ENCODE assay signal across 1 cellular context in the genomic region with DNA sequence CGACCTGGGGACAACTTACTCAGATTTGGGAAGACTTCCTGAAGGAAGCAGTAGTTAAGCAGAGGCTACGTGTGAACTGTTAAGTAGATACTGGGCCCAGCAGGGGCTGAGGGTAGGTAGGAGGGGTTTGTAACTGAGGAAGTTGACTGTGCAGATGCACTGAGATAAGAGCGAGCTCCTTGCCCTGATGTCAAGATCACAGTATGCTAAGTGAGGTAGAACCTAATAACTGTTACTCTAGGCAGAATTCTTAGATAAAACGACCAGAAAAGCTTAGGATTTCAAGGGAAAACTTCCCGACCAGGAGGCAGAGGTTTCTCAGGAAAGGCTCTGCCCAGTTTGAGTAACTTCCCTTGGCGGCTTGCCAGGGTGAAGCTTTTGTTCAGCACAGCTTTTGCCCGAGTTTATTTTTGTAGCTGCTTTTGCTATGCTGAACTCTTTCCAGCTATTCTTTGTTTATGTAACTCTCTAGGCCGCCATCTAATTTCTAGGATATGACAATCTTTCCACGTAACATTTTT.
TF ChIP-seq lines count a peak whose summit lies in the region.

No MANE protein-coding gene starts in this region.

TF ChIP-seq in K562, 482 proteins besides CTCF, POLR2A, EP300 and RAD21 (continued from another document and continues in another):
- TF ChIP-seq, protein P1, sequence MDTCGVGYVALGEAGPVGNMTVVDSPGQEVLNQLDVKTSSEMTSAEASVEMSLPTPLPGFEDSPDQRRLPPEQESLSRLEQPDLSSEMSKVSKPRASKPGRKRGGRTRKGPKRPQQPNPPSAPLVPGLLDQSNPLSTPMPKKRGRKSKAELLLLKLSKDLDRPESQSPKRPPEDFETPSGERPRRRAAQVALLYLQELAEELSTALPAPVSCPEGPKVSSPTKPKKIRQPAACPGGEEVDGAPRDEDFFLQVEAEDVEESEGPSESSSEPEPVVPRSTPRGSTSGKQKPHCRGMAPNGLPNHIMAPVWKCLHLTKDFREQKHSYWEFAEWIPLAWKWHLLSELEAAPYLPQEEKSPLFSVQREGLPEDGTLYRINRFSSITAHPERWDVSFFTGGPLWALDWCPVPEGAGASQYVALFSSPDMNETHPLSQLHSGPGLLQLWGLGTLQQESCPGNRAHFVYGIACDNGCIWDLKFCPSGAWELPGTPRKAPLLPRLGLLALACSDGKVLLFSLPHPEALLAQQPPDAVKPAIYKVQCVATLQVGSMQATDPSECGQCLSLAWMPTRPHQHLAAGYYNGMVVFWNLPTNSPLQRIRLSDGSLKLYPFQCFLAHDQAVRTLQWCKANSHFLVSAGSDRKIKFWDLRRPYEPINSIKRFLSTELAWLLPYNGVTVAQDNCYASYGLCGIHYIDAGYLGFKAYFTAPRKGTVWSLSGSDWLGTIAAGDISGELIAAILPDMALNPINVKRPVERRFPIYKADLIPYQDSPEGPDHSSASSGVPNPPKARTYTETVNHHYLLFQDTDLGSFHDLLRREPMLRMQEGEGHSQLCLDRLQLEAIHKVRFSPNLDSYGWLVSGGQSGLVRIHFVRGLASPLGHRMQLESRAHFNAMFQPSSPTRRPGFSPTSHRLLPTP (IDR thresholded peaks at IDR 0.05; ENCODE audit: borderline replicate concordance, extremely low read depth, insufficient read length), result no peak
- no peak for TF ChIP-seq STAT5B (CRISPR knock-in tag; IDR thresholded peaks at IDR 0.05)
- no peak for TF ChIP-seq BMI1 (IDR thresholded peaks at IDR 0.05; ENCODE audit: low read length)
- TF ChIP-seq ZNF589 (CRISPR knock-in tag; IDR thresholded peaks at IDR 0.05; ENCODE audit: low read depth), result no peak
- TF ChIP-seq, protein P2, sequence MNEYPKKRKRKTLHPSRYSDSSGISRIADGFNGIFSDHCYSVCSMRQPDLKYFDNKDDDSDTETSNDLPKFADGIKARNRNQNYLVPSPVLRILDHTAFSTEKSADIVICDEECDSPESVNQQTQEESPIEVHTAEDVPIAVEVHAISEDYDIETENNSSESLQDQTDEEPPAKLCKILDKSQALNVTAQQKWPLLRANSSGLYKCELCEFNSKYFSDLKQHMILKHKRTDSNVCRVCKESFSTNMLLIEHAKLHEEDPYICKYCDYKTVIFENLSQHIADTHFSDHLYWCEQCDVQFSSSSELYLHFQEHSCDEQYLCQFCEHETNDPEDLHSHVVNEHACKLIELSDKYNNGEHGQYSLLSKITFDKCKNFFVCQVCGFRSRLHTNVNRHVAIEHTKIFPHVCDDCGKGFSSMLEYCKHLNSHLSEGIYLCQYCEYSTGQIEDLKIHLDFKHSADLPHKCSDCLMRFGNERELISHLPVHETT (CRISPR knock-in tag; conservative IDR thresholded peaks at IDR 0.05 in 1 of 2, IDR thresholded peaks at IDR 0.05 in 1 of 2), result no peak
- TF ChIP-seq RCOR1 (IDR thresholded peaks at IDR 0.05; ENCODE audit: borderline replicate concordance in 1 of 2, low read depth in 2 of 2, low read length in 2 of 2), result peak in 1 of 2 experiments; percentile 69; a peak in 1 of 4 replicates
- peak; percentile 94 for TF ChIP-seq ZFP36 (IDR thresholded peaks at IDR 0.05; ENCODE audit: low read depth, low read length, partially characterized antibody)
- TF ChIP-seq SMARCE1 (IDR thresholded peaks at IDR 0.05), result peak; percentile 47; the same call in 1 of the 2 replicates
- TF ChIP-seq, protein P3, sequence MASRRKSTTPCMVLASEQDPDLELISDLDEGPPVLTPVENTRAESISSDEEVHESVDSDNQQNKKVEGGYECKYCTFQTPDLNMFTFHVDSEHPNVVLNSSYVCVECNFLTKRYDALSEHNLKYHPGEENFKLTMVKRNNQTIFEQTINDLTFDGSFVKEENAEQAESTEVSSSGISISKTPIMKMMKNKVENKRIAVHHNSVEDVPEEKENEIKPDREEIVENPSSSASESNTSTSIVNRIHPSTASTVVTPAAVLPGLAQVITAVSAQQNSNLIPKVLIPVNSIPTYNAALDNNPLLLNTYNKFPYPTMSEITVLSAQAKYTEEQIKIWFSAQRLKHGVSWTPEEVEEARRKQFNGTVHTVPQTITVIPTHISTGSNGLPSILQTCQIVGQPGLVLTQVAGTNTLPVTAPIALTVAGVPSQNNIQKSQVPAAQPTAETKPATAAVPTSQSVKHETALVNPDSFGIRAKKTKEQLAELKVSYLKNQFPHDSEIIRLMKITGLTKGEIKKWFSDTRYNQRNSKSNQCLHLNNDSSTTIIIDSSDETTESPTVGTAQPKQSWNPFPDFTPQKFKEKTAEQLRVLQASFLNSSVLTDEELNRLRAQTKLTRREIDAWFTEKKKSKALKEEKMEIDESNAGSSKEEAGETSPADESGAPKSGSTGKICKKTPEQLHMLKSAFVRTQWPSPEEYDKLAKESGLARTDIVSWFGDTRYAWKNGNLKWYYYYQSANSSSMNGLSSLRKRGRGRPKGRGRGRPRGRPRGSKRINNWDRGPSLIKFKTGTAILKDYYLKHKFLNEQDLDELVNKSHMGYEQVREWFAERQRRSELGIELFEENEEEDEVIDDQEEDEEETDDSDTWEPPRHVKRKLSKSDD (conservative IDR thresholded peaks at IDR 0.05; ENCODE audit: low read length), result no peak
- TF ChIP-seq, protein P4, sequence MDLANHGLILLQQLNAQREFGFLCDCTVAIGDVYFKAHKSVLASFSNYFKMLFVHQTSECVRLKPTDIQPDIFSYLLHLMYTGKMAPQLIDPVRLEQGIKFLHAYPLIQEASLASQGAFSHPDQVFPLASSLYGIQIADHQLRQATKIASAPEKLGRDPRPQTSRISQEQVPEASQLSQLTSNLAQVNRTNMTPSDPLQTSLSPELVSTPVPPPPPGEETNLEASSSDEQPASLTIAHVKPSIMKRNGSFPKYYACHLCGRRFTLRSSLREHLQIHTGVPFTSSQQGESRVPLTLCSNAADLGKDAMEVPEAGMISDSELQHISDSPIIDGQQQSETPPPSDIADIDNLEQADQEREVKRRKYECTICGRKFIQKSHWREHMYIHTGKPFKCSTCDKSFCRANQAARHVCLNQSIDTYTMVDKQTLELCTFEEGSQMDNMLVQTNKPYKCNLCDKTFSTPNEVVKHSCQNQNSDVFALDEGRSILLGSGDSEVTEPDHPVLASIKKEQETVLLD (IDR thresholded peaks at IDR 0.05), result no peak
- peak; percentile 45; the same call in 1 of the 2 replicates for TF ChIP-seq HDAC2 (IDR thresholded peaks at IDR 0.05)
- TF ChIP-seq, protein P5, sequence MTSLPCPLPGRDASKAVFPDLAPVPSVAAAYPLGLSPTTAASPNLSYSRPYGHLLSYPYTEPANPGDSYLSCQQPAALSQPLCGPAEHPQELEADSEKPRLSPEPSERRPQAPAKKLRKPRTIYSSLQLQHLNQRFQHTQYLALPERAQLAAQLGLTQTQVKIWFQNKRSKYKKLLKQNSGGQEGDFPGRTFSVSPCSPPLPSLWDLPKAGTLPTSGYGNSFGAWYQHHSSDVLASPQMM (CRISPR knock-in tag; IDR thresholded peaks at IDR 0.05), result no peak
- no peak for TF ChIP-seq MAFF (IDR thresholded peaks at IDR 0.05; ENCODE audit: low read length)
- no peak for TF ChIP-seq SUPT5H (IDR thresholded peaks at IDR 0.05)
- TF ChIP-seq, protein P6, sequence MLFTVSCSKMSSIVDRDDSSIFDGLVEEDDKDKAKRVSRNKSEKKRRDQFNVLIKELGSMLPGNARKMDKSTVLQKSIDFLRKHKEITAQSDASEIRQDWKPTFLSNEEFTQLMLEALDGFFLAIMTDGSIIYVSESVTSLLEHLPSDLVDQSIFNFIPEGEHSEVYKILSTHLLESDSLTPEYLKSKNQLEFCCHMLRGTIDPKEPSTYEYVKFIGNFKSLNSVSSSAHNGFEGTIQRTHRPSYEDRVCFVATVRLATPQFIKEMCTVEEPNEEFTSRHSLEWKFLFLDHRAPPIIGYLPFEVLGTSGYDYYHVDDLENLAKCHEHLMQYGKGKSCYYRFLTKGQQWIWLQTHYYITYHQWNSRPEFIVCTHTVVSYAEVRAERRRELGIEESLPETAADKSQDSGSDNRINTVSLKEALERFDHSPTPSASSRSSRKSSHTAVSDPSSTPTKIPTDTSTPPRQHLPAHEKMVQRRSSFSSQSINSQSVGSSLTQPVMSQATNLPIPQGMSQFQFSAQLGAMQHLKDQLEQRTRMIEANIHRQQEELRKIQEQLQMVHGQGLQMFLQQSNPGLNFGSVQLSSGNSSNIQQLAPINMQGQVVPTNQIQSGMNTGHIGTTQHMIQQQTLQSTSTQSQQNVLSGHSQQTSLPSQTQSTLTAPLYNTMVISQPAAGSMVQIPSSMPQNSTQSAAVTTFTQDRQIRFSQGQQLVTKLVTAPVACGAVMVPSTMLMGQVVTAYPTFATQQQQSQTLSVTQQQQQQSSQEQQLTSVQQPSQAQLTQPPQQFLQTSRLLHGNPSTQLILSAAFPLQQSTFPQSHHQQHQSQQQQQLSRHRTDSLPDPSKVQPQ (CRISPR knock-in tag; IDR thresholded peaks at IDR 0.05; ENCODE audit: borderline replicate concordance), result no peak
- TF ChIP-seq ZNF695 (CRISPR knock-in tag; IDR thresholded peaks at IDR 0.05), result no peak
- TF ChIP-seq, protein P7, sequence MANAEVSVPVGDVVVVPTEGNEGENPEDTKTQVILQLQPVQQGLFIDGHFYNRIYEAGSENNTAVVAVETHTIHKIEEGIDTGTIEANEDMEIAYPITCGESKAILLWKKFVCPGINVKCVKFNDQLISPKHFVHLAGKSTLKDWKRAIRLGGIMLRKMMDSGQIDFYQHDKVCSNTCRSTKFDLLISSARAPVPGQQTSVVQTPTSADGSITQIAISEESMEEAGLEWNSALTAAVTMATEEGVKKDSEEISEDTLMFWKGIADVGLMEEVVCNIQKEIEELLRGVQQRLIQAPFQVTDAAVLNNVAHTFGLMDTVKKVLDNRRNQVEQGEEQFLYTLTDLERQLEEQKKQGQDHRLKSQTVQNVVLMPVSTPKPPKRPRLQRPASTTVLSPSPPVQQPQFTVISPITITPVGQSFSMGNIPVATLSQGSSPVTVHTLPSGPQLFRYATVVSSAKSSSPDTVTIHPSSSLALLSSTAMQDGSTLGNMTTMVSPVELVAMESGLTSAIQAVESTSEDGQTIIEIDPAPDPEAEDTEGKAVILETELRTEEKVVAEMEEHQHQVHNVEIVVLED (CRISPR knock-in tag; IDR thresholded peaks at IDR 0.05), result no peak
- peak; percentile 57; the same call in 1 of the 2 replicates for TF ChIP-seq CREM (IDR thresholded peaks at IDR 0.05; ENCODE audit: low read depth)
- TF ChIP-seq, protein P8, sequence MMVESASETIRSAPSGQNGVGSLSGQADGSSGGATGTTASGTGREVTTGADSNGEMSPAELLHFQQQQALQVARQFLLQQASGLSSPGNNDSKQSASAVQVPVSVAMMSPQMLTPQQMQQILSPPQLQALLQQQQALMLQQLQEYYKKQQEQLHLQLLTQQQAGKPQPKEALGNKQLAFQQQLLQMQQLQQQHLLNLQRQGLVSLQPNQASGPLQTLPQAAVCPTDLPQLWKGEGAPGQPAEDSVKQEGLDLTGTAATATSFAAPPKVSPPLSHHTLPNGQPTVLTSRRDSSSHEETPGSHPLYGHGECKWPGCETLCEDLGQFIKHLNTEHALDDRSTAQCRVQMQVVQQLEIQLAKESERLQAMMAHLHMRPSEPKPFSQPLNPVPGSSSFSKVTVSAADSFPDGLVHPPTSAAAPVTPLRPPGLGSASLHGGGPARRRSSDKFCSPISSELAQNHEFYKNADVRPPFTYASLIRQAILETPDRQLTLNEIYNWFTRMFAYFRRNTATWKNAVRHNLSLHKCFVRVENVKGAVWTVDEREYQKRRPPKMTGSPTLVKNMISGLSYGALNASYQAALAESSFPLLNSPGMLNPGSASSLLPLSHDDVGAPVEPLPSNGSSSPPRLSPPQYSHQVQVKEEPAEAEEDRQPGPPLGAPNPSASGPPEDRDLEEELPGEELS (CRISPR knock-in tag; IDR thresholded peaks at IDR 0.05; ENCODE audit: borderline replicate concordance), result no peak
- TF ChIP-seq HEY1 (CRISPR knock-in tag; IDR thresholded peaks at IDR 0.05; ENCODE audit: borderline replicate concordance), result no peak
- TF ChIP-seq ZNF212 (CRISPR knock-in tag; IDR thresholded peaks at IDR 0.05), result no peak
- TF ChIP-seq, protein P9, sequence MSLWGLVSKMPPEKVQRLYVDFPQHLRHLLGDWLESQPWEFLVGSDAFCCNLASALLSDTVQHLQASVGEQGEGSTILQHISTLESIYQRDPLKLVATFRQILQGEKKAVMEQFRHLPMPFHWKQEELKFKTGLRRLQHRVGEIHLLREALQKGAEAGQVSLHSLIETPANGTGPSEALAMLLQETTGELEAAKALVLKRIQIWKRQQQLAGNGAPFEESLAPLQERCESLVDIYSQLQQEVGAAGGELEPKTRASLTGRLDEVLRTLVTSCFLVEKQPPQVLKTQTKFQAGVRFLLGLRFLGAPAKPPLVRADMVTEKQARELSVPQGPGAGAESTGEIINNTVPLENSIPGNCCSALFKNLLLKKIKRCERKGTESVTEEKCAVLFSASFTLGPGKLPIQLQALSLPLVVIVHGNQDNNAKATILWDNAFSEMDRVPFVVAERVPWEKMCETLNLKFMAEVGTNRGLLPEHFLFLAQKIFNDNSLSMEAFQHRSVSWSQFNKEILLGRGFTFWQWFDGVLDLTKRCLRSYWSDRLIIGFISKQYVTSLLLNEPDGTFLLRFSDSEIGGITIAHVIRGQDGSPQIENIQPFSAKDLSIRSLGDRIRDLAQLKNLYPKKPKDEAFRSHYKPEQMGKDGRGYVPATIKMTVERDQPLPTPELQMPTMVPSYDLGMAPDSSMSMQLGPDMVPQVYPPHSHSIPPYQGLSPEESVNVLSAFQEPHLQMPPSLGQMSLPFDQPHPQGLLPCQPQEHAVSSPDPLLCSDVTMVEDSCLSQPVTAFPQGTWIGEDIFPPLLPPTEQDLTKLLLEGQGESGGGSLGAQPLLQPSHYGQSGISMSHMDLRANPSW (CRISPR knock-in tag; IDR thresholded peaks at IDR 0.05), result no peak
- TF ChIP-seq TBP (optimal IDR thresholded peaks at IDR 0.05; ENCODE audit: low read depth, low read length), result no peak
- no peak for TF ChIP-seq HIVEP1 (CRISPR knock-in tag; IDR thresholded peaks at IDR 0.05)
- TF ChIP-seq, protein P10, sequence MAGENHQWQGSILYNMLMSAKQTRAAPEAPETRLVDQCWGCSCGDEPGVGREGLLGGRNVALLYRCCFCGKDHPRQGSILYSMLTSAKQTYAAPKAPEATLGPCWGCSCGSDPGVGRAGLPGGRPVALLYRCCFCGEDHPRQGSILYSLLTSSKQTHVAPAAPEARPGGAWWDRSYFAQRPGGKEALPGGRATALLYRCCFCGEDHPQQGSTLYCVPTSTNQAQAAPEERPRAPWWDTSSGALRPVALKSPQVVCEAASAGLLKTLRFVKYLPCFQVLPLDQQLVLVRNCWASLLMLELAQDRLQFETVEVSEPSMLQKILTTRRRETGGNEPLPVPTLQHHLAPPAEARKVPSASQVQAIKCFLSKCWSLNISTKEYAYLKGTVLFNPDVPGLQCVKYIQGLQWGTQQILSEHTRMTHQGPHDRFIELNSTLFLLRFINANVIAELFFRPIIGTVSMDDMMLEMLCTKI (IDR thresholded peaks at IDR 0.05; ENCODE audit: partially characterized antibody), result no peak
- TF ChIP-seq ZNF583 (CRISPR knock-in tag; IDR thresholded peaks at IDR 0.05), result no peak
- TF ChIP-seq, protein P11, sequence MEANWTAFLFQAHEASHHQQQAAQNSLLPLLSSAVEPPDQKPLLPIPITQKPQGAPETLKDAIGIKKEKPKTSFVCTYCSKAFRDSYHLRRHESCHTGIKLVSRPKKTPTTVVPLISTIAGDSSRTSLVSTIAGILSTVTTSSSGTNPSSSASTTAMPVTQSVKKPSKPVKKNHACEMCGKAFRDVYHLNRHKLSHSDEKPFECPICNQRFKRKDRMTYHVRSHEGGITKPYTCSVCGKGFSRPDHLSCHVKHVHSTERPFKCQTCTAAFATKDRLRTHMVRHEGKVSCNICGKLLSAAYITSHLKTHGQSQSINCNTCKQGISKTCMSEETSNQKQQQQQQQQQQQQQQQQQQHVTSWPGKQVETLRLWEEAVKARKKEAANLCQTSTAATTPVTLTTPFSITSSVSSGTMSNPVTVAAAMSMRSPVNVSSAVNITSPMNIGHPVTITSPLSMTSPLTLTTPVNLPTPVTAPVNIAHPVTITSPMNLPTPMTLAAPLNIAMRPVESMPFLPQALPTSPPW (CRISPR knock-in tag; IDR thresholded peaks at IDR 0.05), result peak; percentile 23; the same call in 1 of the 2 replicates
- TF ChIP-seq SMARCA4 (IDR thresholded peaks at IDR 0.05), result 0 out of 2 replicates have a peak, but pooled peaks have one; percentile 19
- TF ChIP-seq DPF2 (IDR thresholded peaks at IDR 0.05), result peak; percentile 57; the same call in 1 of the 2 replicates
- TF ChIP-seq FOXJ3 (CRISPR knock-in tag; IDR thresholded peaks at IDR 0.05), result no peak
- TF ChIP-seq ZNF146 (CRISPR knock-in tag; IDR thresholded peaks at IDR 0.05; ENCODE audit: unreplicated experiment), result no peak
- peak; percentile 34; the same call in 1 of the 2 replicates for TF ChIP-seq LEF1 (IDR thresholded peaks at IDR 0.05)
- TF ChIP-seq CTBP1 (IDR thresholded peaks at IDR 0.05; ENCODE audit: borderline replicate concordance), result peak; percentile 26; the same call in 1 of the 2 replicates
